ENCODE assay signal across 8 cellular contexts in the genomic region with DNA sequence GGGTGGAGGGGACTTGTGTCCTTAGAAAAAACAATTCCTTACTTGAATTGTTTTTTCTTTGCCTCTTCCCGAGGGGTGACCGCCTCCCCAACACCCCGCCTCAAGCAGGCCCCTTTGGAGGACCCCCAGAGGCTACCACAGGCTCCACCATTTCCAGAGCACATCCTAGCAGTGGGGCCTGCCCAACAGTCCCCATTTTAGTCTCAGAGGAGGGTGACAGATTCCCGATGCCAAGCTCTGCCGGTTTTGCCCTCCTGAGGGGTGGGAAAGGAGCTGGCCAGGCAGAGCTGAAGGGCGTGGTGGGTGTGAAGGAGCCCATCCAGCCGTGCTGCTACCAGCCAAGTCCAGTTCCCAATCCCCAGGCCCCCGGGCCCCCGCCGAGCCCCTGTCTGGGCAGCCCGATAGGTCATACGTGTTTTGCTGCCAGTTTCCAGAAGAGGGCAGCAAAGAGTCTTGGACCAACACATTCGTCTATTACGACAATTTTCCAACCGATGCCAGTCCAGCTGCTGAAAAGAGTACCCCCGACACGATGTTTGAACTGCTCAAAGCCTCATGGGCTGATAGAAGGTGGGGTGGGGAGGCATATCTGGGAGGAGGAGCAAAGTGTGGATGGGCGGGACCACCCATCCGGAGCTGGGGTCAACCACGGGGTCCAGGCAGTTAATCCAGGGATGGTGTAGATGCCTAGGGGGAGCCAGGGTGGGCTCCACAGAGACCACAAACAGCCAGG. TPM values are rescaled to one million over a fixed set of nuclear protein-coding genes. Genes with fewer than 3 reads are reported as not detected.
DNase-seq lines count a peak whose midpoint lies in the region; ATAC-seq and TF ChIP-seq lines count a peak whose summit lies in the region.

No MANE protein-coding gene starts in this region.

- H3K4me1 ChIP-seq in prostate gland (replicated peaks) = no peaks in the 10 kb centered on the region

- no peak overlapping the region for H3K4me3 Mint-ChIP-seq in activated naive CD4-positive, alpha-beta T cell treated with anti-CD3 and anti-CD28 coated beads, Interleukin-2, amount 10 ng/mL, durations not matched to agents 7 days and 5 days

- H3K36me3 ChIP-seq in prostate gland = no peaks in the 10 kb centered on the region

- intact Hi-C loops in Right ventricle myocardium superior (cut with DNase I) (no loop called here), prostate gland (cut with DNase I) (loop anchor here (5.0 kb wide), 1 partner anchor 75 kb away; no protein-coding TSS in a partner anchor)

- no peak for TF ChIP-seq POLR2A in prostate gland (IDR thresholded peaks at IDR 0.05)

- H3K27ac Mint-ChIP-seq in activated naive CD4-positive, alpha-beta T cell treated with anti-CD3 and anti-CD28 coated beads, Interleukin-2, amount 10 ng/mL, durations not matched to agents 7 days and 5 days = peak overlapping the region; percentile 73

- ATAC-seq in Right ventricle myocardium superior (ENCODE audit: poor library complexity) = peak; percentile 79
- no peak for ATAC-seq in GM21390 (IDR thresholded peaks at IDR 0.05; ENCODE audit: unreplicated experiment)
- ATAC-seq in HG02623 (IDR thresholded peaks at IDR 0.05; ENCODE audit: unreplicated experiment) = no peak

- H3K9me3 ChIP-seq in prostate gland = no peaks in the 10 kb centered on the region

- H3K27me3 ChIP-seq in prostate gland (replicated peaks; ENCODE audit: insufficient read depth) = no peaks in the 10 kb centered on the region

- no peak overlapping the region for H3K4me3 ChIP-seq in prostate gland

- DNase-seq in EL = peak; percentile 67
- peak; percentile 70 for DNase-seq in NCI-H1092 (lab: John Stamatoyannopoulos, UW)
- peak; percentile 87 for DNase-seq in SK-N-DZ (ENCODE audit: low spot score)
- DNase-seq in activated naive CD4-positive, alpha-beta T cell treated with anti-CD3 and anti-CD28 coated beads, Interleukin-2, amount 10 ng/mL, durations not matched to agents 7 days and 5 days = peak; percentile 74
- DNase-seq in Right ventricle myocardium superior = peak; percentile 53
- peak; percentile 60 for DNase-seq in prostate gland (ENCODE audit: low spot score)

- peaks cover 30% of the 10 kb centered on the region for H3K27me3 Mint-ChIP-seq in activated naive CD4-positive, alpha-beta T cell treated with anti-CD3 and anti-CD28 coated beads, Interleukin-2, amount 10 ng/mL, durations not matched to agents 7 days and 5 days

- peak; percentile 65 to 77 (median 72) for TF ChIP-seq CTCF in prostate gland (IDR thresholded peaks at IDR 0.05)

- no peak overlapping the region for H3K27ac ChIP-seq in prostate gland

- H3K4me1 Mint-ChIP-seq in activated naive CD4-positive, alpha-beta T cell treated with anti-CD3 and anti-CD28 coated beads, Interleukin-2, amount 10 ng/mL, durations not matched to agents 7 days and 5 days = peaks cover 3% of the 10 kb centered on the region

- H3K36me3 Mint-ChIP-seq in activated naive CD4-positive, alpha-beta T cell treated with anti-CD3 and anti-CD28 coated beads, Interleukin-2, amount 10 ng/mL, durations not matched to agents 7 days and 5 days = no peaks in the 10 kb centered on the region

- H3K9me3 Mint-ChIP-seq in activated naive CD4-positive, alpha-beta T cell treated with anti-CD3 and anti-CD28 coated beads, Interleukin-2, amount 10 ng/mL, durations not matched to agents 7 days and 5 days = no peaks in the 10 kb centered on the region

- CTCF ChIA-PET in activated naive CD4-positive, alpha-beta T cell treated with anti-CD3 and anti-CD28 coated beads, Interleukin-2, amount 10 ng/mL, durations not matched to agents 7 days and 5 days (lab: Charles Lee) = interaction anchor here (0.8 to 2.6 kb wide), 8 partner anchors 10 to 172 kb away, joined by 3 to 6 read pairs (median 5); a partner anchor contains a TSS

- 31% methylated on average over 20 of the region's 20 CpGs for WGBS in prostate gland

RNA-seq across cellular contexts. Expression of a gene that starts 18.8 kb away (rescaled TPM):
- polyA plus RNA-seq in SK-N-DZ (2014; cell fraction: cytosol; rRNA removed) = 97.9 and 111 TPM in 2 replicates
- polyA plus RNA-seq in SK-N-DZ (2014; cell fraction: nucleus; rRNA removed) = 787 and 878 TPM in 2 replicates
- total RNA-seq in Right ventricle myocardium superior = 45.3 TPM
- 100 to 1,000 TPM; 167 to 217 TPM for total RNA-seq in prostate gland

RNA-seq across cellular contexts. Expression of a gene that starts 46.1 kb away (rescaled TPM):
- polyA plus RNA-seq in SK-N-DZ (2014; cell fraction: cytosol; rRNA removed) = 3.7 and 10.0 TPM in 2 replicates
- 11.1 and 13.7 TPM in 2 replicates for polyA plus RNA-seq in SK-N-DZ (2014; cell fraction: nucleus; rRNA removed)
- 4.5 TPM for total RNA-seq in Right ventricle myocardium superior
- total RNA-seq in prostate gland = 10 to 100 TPM; 11.8 to 19.7 TPM

RNA-seq across cellular contexts. Expression of a gene that starts 46.9 kb away (rescaled TPM):
- polyA plus RNA-seq in SK-N-DZ (2014; cell fraction: cytosol; rRNA removed) = 29.6 and 30.0 TPM in 2 replicates
- polyA plus RNA-seq in SK-N-DZ (2014; cell fraction: nucleus; rRNA removed) = 20.4 and 25.5 TPM in 2 replicates
- total RNA-seq in Right ventricle myocardium superior = 14.0 TPM
- total RNA-seq in prostate gland = 10 to 100 TPM; 29.1 to 41.9 TPM
